In the genomic region with DNA sequence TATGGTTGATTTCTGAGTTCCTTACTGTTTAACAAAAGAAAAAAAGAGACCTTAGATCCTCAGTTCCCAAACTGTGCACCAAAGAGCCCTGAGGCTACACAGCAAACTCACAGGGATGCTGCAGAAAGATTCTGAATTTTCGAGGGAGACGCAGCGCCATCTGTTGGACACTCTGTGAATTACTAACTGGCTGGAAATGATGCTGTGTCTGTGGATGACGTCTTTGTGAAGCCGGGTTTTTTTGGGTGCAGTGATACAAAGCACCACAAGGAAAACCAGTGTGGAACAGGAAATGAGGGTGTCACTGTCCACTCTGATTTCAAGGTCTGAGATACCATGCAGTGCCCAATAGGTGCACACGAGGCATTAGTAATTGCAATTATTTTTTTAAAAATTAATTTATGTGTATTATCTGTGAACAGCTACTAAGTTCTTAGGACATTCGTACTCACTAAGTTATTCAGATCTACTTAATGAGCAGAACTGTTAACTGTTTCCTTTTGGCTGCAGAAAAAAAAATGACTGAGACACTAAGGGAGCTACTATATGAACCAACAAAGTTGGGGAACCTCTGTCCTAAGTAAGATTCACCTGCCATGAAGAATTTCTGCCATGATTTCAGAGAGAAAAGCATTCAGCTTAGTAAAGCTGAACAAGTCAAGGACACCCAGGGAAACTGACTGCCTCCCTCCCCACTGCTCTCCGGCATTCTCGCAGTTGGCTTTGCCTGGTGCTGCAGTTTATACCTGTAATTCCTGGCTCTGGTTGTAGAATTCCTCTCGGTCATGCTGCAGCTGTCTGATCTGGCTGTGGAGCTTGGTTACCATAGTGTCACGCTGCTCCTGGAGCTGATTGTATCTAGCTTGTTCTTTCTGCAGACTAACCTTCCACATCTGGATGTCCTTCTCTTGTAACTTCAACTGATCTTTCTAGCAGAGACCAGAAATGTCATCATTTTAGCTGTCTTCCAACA, we compare ENCODE assay signal across 8 cellular contexts. TPM values are rescaled to one million over a fixed set of nuclear protein-coding genes. Genes with fewer than 3 reads are reported as not detected.
DNase-seq lines count a peak whose midpoint lies in the region; TF ChIP-seq lines count a peak whose summit lies in the region.

No MANE protein-coding gene starts in this region.

- intact Hi-C loops in prostate gland (cut with DNase I) (no loop called here), vagina (cut with DNase I) (no loop called here)

- H3K4me3 ChIP-seq in prostate gland: no peak overlapping the region
- no peak overlapping the region for H3K4me3 ChIP-seq in vagina

- H3K36me3 Mint-ChIP-seq in glutamatergic neuron (ENCODE audit: unreplicated experiment): no peaks in the 10 kb centered on the region

- H3K4me1 ChIP-seq in prostate gland (replicated peaks) (no peaks in the 10 kb centered on the region), vagina (no peaks in the 10 kb centered on the region)

- H3K4me3 Mint-ChIP-seq in glutamatergic neuron (ENCODE audit: unreplicated experiment): no peak overlapping the region

- H3K9me3 Mint-ChIP-seq in glutamatergic neuron (ENCODE audit: unreplicated experiment): peaks cover 3% of the 10 kb centered on the region

- no peak overlapping the region for H3K27ac ChIP-seq in prostate gland
- no peak overlapping the region for H3K27ac ChIP-seq in vagina

- WGBS in prostate gland: 39% methylated on average over 11 of the region's 11 CpGs

- peak; percentile 79 for DNase-seq in NCI-H82 (lab: John Stamatoyannopoulos, UW)
- no peak for DNase-seq in NCI-H82 treated with DMSO at 0.1 percent for 48 hours (lab: John Stamatoyannopoulos, UW; ENCODE audit: unreplicated experiment)
- DNase-seq in LoVo (ENCODE audit: low spot score): peak; percentile 57
- DNase-seq in SKM-1 (lab: John Stamatoyannopoulos, UW; ENCODE audit: unreplicated experiment): peak; percentile 37
- peak; percentile 71 for DNase-seq in activated naive CD4-positive, alpha-beta T cell treated with anti-CD3 and anti-CD28 coated beads, Interleukin-2, amount 50 U/mL, for 16 hours
- peak; percentile 85 for DNase-seq in glutamatergic neuron
- DNase-seq in prostate gland (ENCODE audit: low spot score): peak; percentile 26
- DNase-seq in vagina (ENCODE audit: extremely low spot score in 2 of 2): no peak

- H3K4me1 Mint-ChIP-seq in glutamatergic neuron (ENCODE audit: low read depth, unreplicated experiment): peaks cover 9% of the 10 kb centered on the region

- H3K9me3 ChIP-seq in prostate gland: no peaks in the 10 kb centered on the region
- H3K9me3 ChIP-seq in vagina: no peaks in the 10 kb centered on the region

- H3K27me3 Mint-ChIP-seq in glutamatergic neuron (ENCODE audit: unreplicated experiment): peaks cover 3% of the 10 kb centered on the region

- TF ChIP-seq POLR2A in prostate gland (IDR thresholded peaks at IDR 0.05) (no peak), vagina (IDR thresholded peaks at IDR 0.05) (no peak)

- TF ChIP-seq CTCF in glutamatergic neuron (IDR thresholded peaks at IDR 0.05; ENCODE audit: partially characterized antibody, unreplicated experiment) (peak; percentile 98), prostate gland (IDR thresholded peaks at IDR 0.05) (peak; percentile 82 to 86 (median 85)), vagina (IDR thresholded peaks at IDR 0.05) (peak; percentile 58 to 87 (median 60))

- H3K27me3 ChIP-seq in prostate gland (replicated peaks; ENCODE audit: insufficient read depth) (no peaks in the 10 kb centered on the region), vagina (no peaks in the 10 kb centered on the region)

- H3K36me3 ChIP-seq in prostate gland (peaks cover 5 to 8% of the 10 kb centered on the region in 2 donors), vagina (peaks cover 0 to 54% of the 10 kb centered on the region in 2 donors)

- H3K27ac Mint-ChIP-seq in glutamatergic neuron (ENCODE audit: unreplicated experiment): no peak overlapping the region

RNA-seq across cellular contexts. Expression of a gene that starts 23.4 kb away (rescaled TPM):
- total RNA-seq in glutamatergic neuron (ENCODE audit: unreplicated experiment): 5.0 TPM
- total RNA-seq in prostate gland: 10 to 100 TPM in 1 of 2 donors, 1 to 10 TPM in 1; 5.7 to 16.5 TPM
- total RNA-seq in vagina: 2.7 TPM

RNA-seq across cellular contexts. Expression of a gene that starts 24.1 kb away (rescaled TPM):
- total RNA-seq in glutamatergic neuron (ENCODE audit: unreplicated experiment) (0.44 TPM), prostate gland (1 to 10 TPM; 3.3 to 4.1 TPM), vagina (0.25 TPM)

RNA-seq across cellular contexts. Expression of a gene that starts 42.3 kb away (rescaled TPM):
- total RNA-seq in glutamatergic neuron (ENCODE audit: unreplicated experiment) (89.3 TPM), prostate gland (10 to 100 TPM; 27.7 to 82.2 TPM), vagina (56.2 TPM)

Comparison
In these comparisons a context has a peak if more than half of its experiments do, and no peak if none do; other contexts are left out.
1. DNase-seq: peak in NCI-H82 (single experiment), LoVo (single experiment), SKM-1 (single experiment), activated naive CD4-positive, alpha-beta T cell treated with anti-CD3 and anti-CD28 coated beads, Interleukin-2, amount 50 U/mL, for 16 hours (single experiment), glutamatergic neuron (single experiment) and prostate gland (single experiment); none in NCI-H82 treated with DMSO at 0.1 percent for 48 hours (single experiment) and vagina (0 of 2).
2. Peak in every context shown above with its lines, with median percentiles within 50 percentile points of each other: CTCF ChIP-seq.